Comparison of ENCODE assay signal across 19 cellular contexts in the genomic region with DNA sequence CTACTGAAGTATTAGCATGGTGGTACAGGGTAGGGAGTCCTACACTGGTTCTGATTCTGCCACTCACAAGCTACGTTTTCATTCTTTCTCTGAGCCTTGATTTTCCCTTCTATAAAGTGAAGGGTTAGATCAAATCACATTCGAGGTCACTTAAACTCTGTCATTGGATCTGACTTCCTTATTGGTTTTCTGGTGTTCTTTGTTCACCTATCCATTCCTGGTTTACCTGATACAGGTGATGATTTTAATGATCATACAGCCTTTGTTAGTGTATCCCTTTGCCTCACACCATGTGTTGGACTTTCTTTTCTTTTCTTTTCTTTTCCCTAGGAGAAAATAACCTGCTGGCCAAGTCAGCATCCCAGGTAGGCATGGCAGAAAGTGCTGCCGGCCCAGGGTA.
"Had no signal": no experiment of that assay in that cellular context is flagged by ENCODE, and none has a peak within 500 bp of the region (broad histone marks: within the 10 kb centered on the region; RNA-seq: fewer than 3 reads in every experiment).

No MANE protein-coding gene starts in this region.

- H3K4me1 ChIP-seq: left ventricle myocardium inferior, pancreas, upper lobe of left lung had no signal

- H3K27me3 ChIP-seq: brain microvascular endothelial cell, dorsolateral prefrontal cortex, pancreas, upper lobe of left lung had no signal

- FAIRE-seq: colon, endometrium, frontal cortex, pancreas had no signal

- H3K4me1 Mint-ChIP-seq: activated naive CD8-positive, alpha-beta T cell treated with anti-CD3 and anti-CD28 coated beads, Interleukin-2, amount 10 ng/mL, durations not matched to agents 7 days and 5 days; stimulated activated memory B cell treated with anti-CD40 and anti-IgM and Interleukin-4, amounts not matched to agents 10 μg/mL and 1 μg/mL and 100 μg/mL, for 72 hours had no signal

- ATAC-seq: pancreas; stimulated activated memory B cell treated with anti-CD40 and anti-IgM and Interleukin-4, amounts not matched to agents 10 μg/mL and 1 μg/mL and 100 μg/mL, for 72 hours had no signal

- H3K9me3 Mint-ChIP-seq: activated naive CD8-positive, alpha-beta T cell treated with anti-CD3 and anti-CD28 coated beads, Interleukin-2, amount 10 ng/mL, durations not matched to agents 7 days and 5 days; stimulated activated memory B cell treated with anti-CD40 and anti-IgM and Interleukin-4, amounts not matched to agents 10 μg/mL and 1 μg/mL and 100 μg/mL, for 72 hours had no signal

- H3K27ac ChIP-seq: brain microvascular endothelial cell, left ventricle myocardium inferior, pancreas, thoracic aorta, upper lobe of left lung had no signal

- H3K36me3 Mint-ChIP-seq: activated naive CD8-positive, alpha-beta T cell treated with anti-CD3 and anti-CD28 coated beads, Interleukin-2, amount 10 ng/mL, durations not matched to agents 7 days and 5 days; stimulated activated memory B cell treated with anti-CD40 and anti-IgM and Interleukin-4, amounts not matched to agents 10 μg/mL and 1 μg/mL and 100 μg/mL, for 72 hours had no signal

- H3K4me3 ChIP-seq: left ventricle myocardium inferior, pancreas, thoracic aorta, upper lobe of left lung had no signal

- DNase-seq: activated CD4-positive, alpha-beta T cell treated with anti-CD3 and anti-CD28 coated beads, Interleukin-2, amount 50 U/mL, for 4 hours; activated gamma-delta T cell; activated naive CD8-positive, alpha-beta T cell treated with anti-CD3 and anti-CD28 coated beads, Interleukin-2, amount 10 ng/mL, durations not matched to agents 7 days and 5 days; brain microvascular endothelial cell; central memory CD4-positive, alpha-beta T cell; dorsolateral prefrontal cortex; erythroblast; left ventricle myocardium inferior; mammary epithelial cell; pancreas; stimulated activated CD4-positive, alpha-beta T cell treated with anti-CD3 and anti-CD28 coated beads, Interleukin-4, amount 100 ng/mL, for 4 hours; T-helper 2 cell had no signal

- H3K27ac Mint-ChIP-seq: activated naive CD8-positive, alpha-beta T cell treated with anti-CD3 and anti-CD28 coated beads, Interleukin-2, amount 10 ng/mL, durations not matched to agents 7 days and 5 days; stimulated activated memory B cell treated with anti-CD40 and anti-IgM and Interleukin-4, amounts not matched to agents 10 μg/mL and 1 μg/mL and 100 μg/mL, for 72 hours had no signal

- H3K36me3 ChIP-seq: brain microvascular endothelial cell, left ventricle myocardium inferior, pancreas, thoracic aorta, upper lobe of left lung had no signal

- H3K9me3 ChIP-seq: left ventricle myocardium inferior, pancreas, thoracic aorta, upper lobe of left lung had no signal

- H3K4me3 Mint-ChIP-seq: activated naive CD8-positive, alpha-beta T cell treated with anti-CD3 and anti-CD28 coated beads, Interleukin-2, amount 10 ng/mL, durations not matched to agents 7 days and 5 days; neural crest cell; stimulated activated memory B cell treated with anti-CD40 and anti-IgM and Interleukin-4, amounts not matched to agents 10 μg/mL and 1 μg/mL and 100 μg/mL, for 72 hours had no signal
